Comparison of ENCODE assay signal across 15 cellular contexts in genomic region chr1:172917972-172918371, GRCh38.
DNase-seq lines count a peak whose midpoint lies in the region; ATAC-seq and TF ChIP-seq lines count a peak whose summit lies in the region.
"Had no signal": no experiment of that assay in that cellular context is flagged by ENCODE, and none has a peak within 500 bp of the region (broad histone marks: within the 10 kb centered on the region; RNA-seq: fewer than 3 reads in every experiment).

No MANE protein-coding gene starts in this region.

- peaks cover 5% of the 10 kb centered on the region for H3K9me3 ChIP-seq in adipocyte (ENCODE audit: control insufficient read depth, low read length)
- H3K9me3 ChIP-seq: ovary had no signal

- intact Hi-C loops in left colon (cut with DNase I, micrococcal nuclease), result no loop called here

- ATAC-seq in HG02885 (IDR thresholded peaks at IDR 0.05; ENCODE audit: poor library complexity, unreplicated experiment) (no peak), left colon (no peak)
- ATAC-seq: T-helper 17 cell had no signal

- H3K4me3 ChIP-seq in HFF-Myc (replicated peaks; ENCODE audit: low read depth, low read length), result no peak overlapping the region
- H3K4me3 ChIP-seq in adipocyte (ENCODE audit: low read length), result peak overlapping the region; percentile 47
- H3K4me3 ChIP-seq: ovary had no signal

- H3K36me3 ChIP-seq in adipocyte (ENCODE audit: control insufficient read depth, insufficient read depth, low read length, severe bottlenecking), result no peaks in the 10 kb centered on the region
- H3K36me3 ChIP-seq: ovary had no signal

- H3K4me1 ChIP-seq in adipocyte (ENCODE audit: control insufficient read depth, insufficient read depth, low read length), result peaks cover 46% of the 10 kb centered on the region

- DNase-seq in HFF-Myc (ENCODE audit: extremely low read depth, low read depth) (peak; percentile 91), adipocyte (ENCODE audit: low read depth) (peak; percentile 92), foreskin melanocyte (peak; percentile 69), stromal cell of bone marrow (ENCODE audit: low read depth) (peak; percentile 81), left colon (no peak), OCI-M2 (lab: John Stamatoyannopoulos, UW; ENCODE audit: unreplicated experiment) (no peak)
- DNase-seq: activated T-cell treated with anti-CD3 and anti-CD28 coated beads, Interleukin-2, amount 50 U/mL, for 1 hour; cortex of kidney; GDM1; immature natural killer cell; NCI-H69; ovary; T-helper 17 cell had no signal

- H3K9ac ChIP-seq in adipocyte (ENCODE audit: low read length), result peak overlapping the region; percentile 25
- H3K9ac ChIP-seq: KMS-11 had no signal

- no peak for TF ChIP-seq CTCF in HFF-Myc (IDR thresholded peaks at IDR 0.05; ENCODE audit: low read depth, low read length, missing control alignments)

- no peaks in the 10 kb centered on the region for H3K27me3 ChIP-seq in adipocyte (replicated peaks; ENCODE audit: control insufficient read depth, insufficient read depth, low read length)
- H3K27me3 ChIP-seq: ovary had no signal

Comparison
In these comparisons a context has a peak if more than half of its experiments do, and no peak if none do; other contexts are left out.
1. DNase-seq: peak in HFF-Myc (single experiment), adipocyte (single experiment), foreskin melanocyte (single experiment) and stromal cell of bone marrow (single experiment); none in left colon (0 of 2) and OCI-M2 (single experiment).